ENCODE assay signal across 25 cellular contexts in the genomic region with DNA sequence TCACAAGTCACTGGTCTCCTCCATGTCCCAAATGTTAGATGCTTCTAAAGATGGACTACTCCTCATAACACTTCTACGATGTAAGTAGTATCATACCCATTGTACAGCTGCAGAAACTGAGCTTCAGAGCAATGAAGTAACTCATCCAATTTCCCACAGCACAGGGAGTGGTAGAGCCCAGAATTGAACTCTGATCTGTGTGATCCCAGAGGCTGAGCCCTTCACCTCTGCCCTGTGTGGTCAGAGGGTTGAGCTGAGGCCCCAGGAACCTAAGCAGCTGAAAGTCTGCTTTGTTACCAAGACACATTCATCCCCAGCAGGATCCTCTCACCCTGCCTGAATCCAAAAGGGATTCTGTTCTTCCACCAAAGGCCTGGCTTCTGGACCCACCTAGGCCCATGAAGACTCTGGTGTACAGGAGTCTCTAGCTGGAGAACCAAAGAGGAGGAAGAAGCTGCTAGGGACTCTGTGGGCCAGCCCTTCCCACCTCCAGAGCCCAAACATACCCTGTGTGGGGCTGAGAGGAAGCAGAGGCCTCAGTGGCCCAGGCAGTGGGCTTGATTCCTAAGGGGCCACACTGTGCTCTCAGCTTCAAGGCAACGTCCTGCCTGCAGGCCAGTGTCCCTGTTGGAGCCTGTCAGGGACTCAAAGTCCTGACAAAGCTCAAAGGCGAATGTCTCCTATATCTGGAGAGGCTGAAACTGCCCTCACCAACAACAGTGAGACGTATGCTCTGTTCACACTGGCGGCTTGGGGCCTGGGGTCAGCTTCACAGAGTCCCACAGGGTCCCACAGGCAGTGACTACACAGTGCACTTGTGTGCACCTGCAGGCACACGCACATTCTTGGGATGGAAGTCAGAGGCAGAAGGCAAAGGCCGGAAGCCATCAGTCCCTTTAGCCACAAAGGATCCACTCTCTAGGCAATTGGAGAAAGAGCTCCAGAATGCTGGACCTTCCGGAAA. TPM values are rescaled to one million over a fixed set of nuclear protein-coding genes. Genes with fewer than 3 reads are reported as not detected.
"Had no signal": no experiment of that assay in that cellular context is flagged by ENCODE, and none has a peak within 500 bp of the region (broad histone marks: within the 10 kb centered on the region; RNA-seq: fewer than 3 reads in every experiment).

No MANE protein-coding gene starts in this region.

- H3K27ac ChIP-seq: foreskin keratinocyte, left ventricle myocardium inferior, pancreas, psoas muscle, skin epidermis, thoracic aorta had no signal

- H3K9me3 ChIP-seq: left ventricle myocardium inferior, pancreas, psoas muscle, thoracic aorta had no signal

- H3K4me3 ChIP-seq: left ventricle myocardium inferior, pancreas, psoas muscle, skin epidermis, thoracic aorta had no signal

- H3K4me3 Mint-ChIP-seq: activated naive CD8-positive, alpha-beta T cell; activated T-cell treated with anti-CD3 and anti-CD28 coated beads, Interleukin-2, amount 50 U/mL, for 4 hours; central memory CD8-positive, alpha-beta T cell; mesothelial cell of epicardium; natural killer cell treated with Interleukin-12 subunit alpha and Interleukin-12 subunit beta and Interleukin-15 and Interleukin-18, amount 100 ng/mL, for 72 hours; stimulated activated memory B cell treated with anti-CD40 and anti-IgM and Interleukin-4, amounts not matched to agents 10 μg/mL and 1 μg/mL and 100 μg/mL, for 72 hours; type B pancreatic cell; WTC11 had no signal

- ATAC-seq: activated T-cell treated with anti-CD3 and anti-CD28 coated beads, Interleukin-2, amount 50 U/mL, for 4 hours; foreskin keratinocyte; pancreas; psoas muscle; right cardiac atrium; stimulated activated memory B cell treated with anti-CD40 and anti-IgM and Interleukin-4, amounts not matched to agents 10 μg/mL and 1 μg/mL and 100 μg/mL, for 72 hours; WTC11 had no signal

- DNase-seq: activated CD4-positive, alpha-beta T cell treated with anti-CD3 and anti-CD28 coated beads, Interleukin-2, amount 50 U/mL, for 4 hours; activated CD8-positive, alpha-beta memory T cell treated with anti-CD3 and anti-CD28 coated beads for 24 hours; activated CD8-positive, alpha-beta memory T cell treated with anti-CD3 and anti-CD28 coated beads, Interleukin-2, amount 50 U/mL, for 4 hours; activated naive CD4-positive, alpha-beta T cell; activated T-cell treated with anti-CD3 and anti-CD28 coated beads, Interleukin-2, amount 50 U/mL, for 4 hours; effector memory CD4-positive, alpha-beta T cell; foreskin keratinocyte; left ventricle myocardium inferior; mammary epithelial cell; pancreas; psoas muscle; right cardiac atrium; stimulated activated CD4-positive, alpha-beta T cell treated with anti-CD3 and anti-CD28 coated beads, Interleukin-2, amount 100 ng/mL, for 24 hours had no signal

- H3K4me1 Mint-ChIP-seq: central memory CD8-positive, alpha-beta T cell; stimulated activated memory B cell treated with anti-CD40 and anti-IgM and Interleukin-4, amounts not matched to agents 10 μg/mL and 1 μg/mL and 100 μg/mL, for 72 hours had no signal

- H3K4me1 ChIP-seq: foreskin keratinocyte, pancreas, psoas muscle had no signal

- H3K9me3 Mint-ChIP-seq: activated T-cell treated with anti-CD3 and anti-CD28 coated beads, Interleukin-2, amount 50 U/mL, for 4 hours; activated T-helper 2 cell treated with anti-CD3 and anti-CD28 coated beads, Interferon-gamma antibody, Interleukin-2, Interleukin-4, amounts not matched to agents 10 μg/mL and 5 μg/mL and 100 μg/mL, durations not matched to agents 14 hours and 24 hours and 36 hours; central memory CD8-positive, alpha-beta T cell; mesothelial cell of epicardium; natural killer cell treated with Interleukin-12 subunit alpha and Interleukin-12 subunit beta and Interleukin-15 and Interleukin-18, amount 100 ng/mL, for 72 hours; stimulated activated memory B cell treated with anti-CD40 and anti-IgM and Interleukin-4, amounts not matched to agents 10 μg/mL and 1 μg/mL and 100 μg/mL, for 72 hours; type B pancreatic cell; WTC11 had no signal

- FAIRE-seq: astrocyte, colon, pancreas had no signal

- H3K36me3 ChIP-seq: left ventricle myocardium inferior, pancreas, thoracic aorta had no signal

- H3K27ac Mint-ChIP-seq: activated naive CD8-positive, alpha-beta T cell; activated T-helper 2 cell treated with anti-CD3 and anti-CD28 coated beads, Interferon-gamma antibody, Interleukin-2, Interleukin-4, amounts not matched to agents 10 μg/mL and 5 μg/mL and 100 μg/mL, durations not matched to agents 14 hours and 24 hours and 36 hours; mesothelial cell of epicardium; natural killer cell treated with Interleukin-12 subunit alpha and Interleukin-12 subunit beta and Interleukin-15 and Interleukin-18, amount 100 ng/mL, for 72 hours; stimulated activated memory B cell treated with anti-CD40 and anti-IgM and Interleukin-4, amounts not matched to agents 10 μg/mL and 1 μg/mL and 100 μg/mL, for 72 hours; type B pancreatic cell; WTC11 had no signal

- H3K36me3 Mint-ChIP-seq: activated naive CD8-positive, alpha-beta T cell; mesothelial cell of epicardium; natural killer cell treated with Interleukin-12 subunit alpha and Interleukin-12 subunit beta and Interleukin-15 and Interleukin-18, amount 100 ng/mL, for 72 hours; stimulated activated memory B cell treated with anti-CD40 and anti-IgM and Interleukin-4, amounts not matched to agents 10 μg/mL and 1 μg/mL and 100 μg/mL, for 72 hours; type B pancreatic cell; WTC11 had no signal

- H3K27me3 Mint-ChIP-seq: activated naive CD8-positive, alpha-beta T cell; central memory CD8-positive, alpha-beta T cell; natural killer cell treated with Interleukin-12 subunit alpha and Interleukin-12 subunit beta and Interleukin-15 and Interleukin-18, amount 100 ng/mL, for 72 hours; type B pancreatic cell had no signal

- H3K27me3 ChIP-seq: pancreas had no signal

RNA-seq across cellular contexts. Expression of a gene that starts 56.1 kb away (rescaled TPM):
- total RNA-seq: psoas muscle had no signal
- polyA plus RNA-seq: right cardiac atrium had no signal
